Comparison of ENCODE assay signal across 8 cellular contexts in the genomic region with DNA sequence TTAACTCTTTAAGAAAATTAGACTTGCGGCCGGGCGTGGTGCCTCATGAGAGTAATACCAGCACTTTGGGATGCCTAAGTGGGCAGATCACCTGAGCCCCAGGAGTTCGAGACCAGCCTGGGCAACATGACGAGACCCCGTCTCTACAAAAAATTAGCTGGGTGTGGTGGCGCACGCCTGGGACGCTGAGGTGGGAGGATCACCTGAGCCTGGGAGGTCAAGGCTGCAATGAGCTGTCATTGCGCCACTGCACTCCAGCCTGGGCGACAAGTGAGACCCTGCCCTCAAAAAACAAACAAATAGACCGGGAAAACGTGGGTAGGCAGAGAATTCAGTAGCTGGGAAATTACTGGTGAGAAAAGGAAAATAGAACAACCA. TPM values are rescaled to one million over a fixed set of nuclear protein-coding genes. Genes with fewer than 3 reads are reported as not detected.
DNase-seq lines count a peak whose midpoint lies in the region; ATAC-seq and TF ChIP-seq lines count a peak whose summit lies in the region.

No MANE protein-coding gene starts in this region.

- peak overlapping the region; percentile 77 to 82 for H3K9ac ChIP-seq in duodenal mucosa (ENCODE audit: low read depth in 1 of 2, low read length in 2 of 2)

- H3K4me3 Mint-ChIP-seq in neural crest cell: peak overlapping the region; percentile 99

- peaks cover 39% of the 10 kb centered on the region for H3K4me1 Mint-ChIP-seq in neural crest cell

- H3K9me3 ChIP-seq in BE2C (no peaks in the 10 kb centered on the region), duodenal mucosa (ENCODE audit: control insufficient read depth in 1 of 2, low read length in 2 of 2) (no peaks in the 10 kb centered on the region)

- peak overlapping the region; percentile 100 for H3K4me3 ChIP-seq in BE2C (ENCODE audit: low read depth, low read length)
- H3K4me3 ChIP-seq in NB4 (ENCODE audit: low read depth, low read length): peak overlapping the region; percentile 100
- peak overlapping the region; percentile 89 to 93 for H3K4me3 ChIP-seq in duodenal mucosa (ENCODE audit: low read depth in 1 of 2, low read length in 2 of 2)

- peaks cover 3% of the 10 kb centered on the region for H3K36me3 Mint-ChIP-seq in neural crest cell (ENCODE audit: low read depth)

- H3K36me3 ChIP-seq in BE2C (peaks cover 21% of the 10 kb centered on the region), duodenal mucosa (ENCODE audit: control insufficient read depth in 1 of 2, insufficient read depth in 2 of 2, low read length in 2 of 2) (peaks cover 0 to 5% of the 10 kb centered on the region in 2 donors)

- H3K4me1 ChIP-seq in BE2C: no peaks in the 10 kb centered on the region
- H3K4me1 ChIP-seq in duodenal mucosa (ENCODE audit: control insufficient read depth in 1 of 2, insufficient read depth in 2 of 2, low read length in 2 of 2): peaks cover 20 to 22% of the 10 kb centered on the region in 2 donors

- TF ChIP-seq POLR2A in NB4 (IDR thresholded peaks at IDR 0.05; ENCODE audit: extremely low read depth, insufficient read length): no peak

- H3K27ac Mint-ChIP-seq in neural crest cell (ENCODE audit: unreplicated experiment): peak overlapping the region; percentile 99

- DNase-seq in BE2C (no peak), NB4 (ENCODE audit: low read depth) (peak; percentile 22), neural crest cell (ENCODE audit: low read depth, low spot score) (no peak), SHP77 treated with DMSO at 0.1 percent for 48 hours (lab: John Stamatoyannopoulos, UW) (no peak), UCSD-AML1 (lab: John Stamatoyannopoulos, UW; ENCODE audit: unreplicated experiment) (no peak)

- H3K27me3 ChIP-seq in BE2C: no peaks in the 10 kb centered on the region
- H3K27me3 ChIP-seq in duodenal mucosa (ENCODE audit: control insufficient read depth in 1 of 2, insufficient read depth in 2 of 2, low read length in 2 of 2): peaks cover 0 to 5% of the 10 kb centered on the region in 2 donors

- no peaks in the 10 kb centered on the region for H3K9me3 Mint-ChIP-seq in neural crest cell

- peaks cover 13% of the 10 kb centered on the region for H3K27me3 Mint-ChIP-seq in neural crest cell (ENCODE audit: low read depth)

- ATAC-seq in HG03159 (IDR thresholded peaks at IDR 0.05; ENCODE audit: unreplicated experiment) (no peak), HG02642 (IDR thresholded peaks at IDR 0.05; ENCODE audit: poor library complexity, unreplicated experiment) (no peak)

- H3K27ac ChIP-seq in duodenal mucosa (ENCODE audit: low read depth, low read length): no peak overlapping the region

- TF ChIP-seq CTCF in BE2C (IDR thresholded peaks at IDR 0.05; ENCODE audit: low read depth, low read length) (no peak), NB4 (IDR thresholded peaks at IDR 0.05; ENCODE audit: low read depth, low read length) (no peak), neural crest cell (conservative IDR thresholded peaks at IDR 0.05) (no peak)

RNA-seq across cellular contexts. Expression of a gene that starts 0.7 kb away (rescaled TPM):
- 131 TPM for polyA plus RNA-seq in BE2C (2012; ENCODE audit: insufficient read depth, insufficient read length, low read depth)
- total RNA-seq in neural crest cell: 55.6 and 70.7 TPM in 2 replicates
